22 cellular contexts compared by ENCODE assay signal in the genomic region with DNA sequence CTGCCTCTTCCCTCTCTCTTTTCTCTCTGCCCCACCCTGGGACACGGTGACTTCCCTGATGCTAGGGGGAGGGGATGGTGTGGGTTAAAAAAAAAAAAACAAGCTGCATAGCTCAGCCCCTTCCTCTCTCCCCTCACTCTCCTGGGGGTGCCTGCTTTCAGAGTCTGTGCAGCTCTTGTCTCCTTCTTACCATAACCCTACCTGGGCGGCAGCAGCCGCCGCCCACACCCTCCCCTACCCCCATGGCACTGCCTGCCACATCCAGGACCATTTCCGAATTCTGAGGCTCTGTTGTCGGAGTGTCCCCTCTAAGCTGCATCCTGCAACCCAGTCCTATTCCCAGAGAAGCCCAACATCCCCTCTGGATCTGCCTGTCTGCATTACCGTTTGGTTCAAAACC.
"Had no signal": no experiment of that assay in that cellular context is flagged by ENCODE, and none has a peak within 500 bp of the region (broad histone marks: within the 10 kb centered on the region; RNA-seq: fewer than 3 reads in every experiment).

No MANE protein-coding gene starts in this region.

- DNase-seq: activated B cell treated with CpG ODN at 0.5 μM for 24 hours; activated CD4-positive, alpha-beta memory T cell treated with anti-CD3 and anti-CD28 coated beads for 36 hours; activated CD4-positive, alpha-beta T cell treated with anti-CD3 and anti-CD28 coated beads for 1 hour; activated CD4-positive, alpha-beta T cell treated with anti-CD3 and anti-CD28 coated beads, Interleukin-2, amount 10 ng/mL, durations not matched to agents 7 days and 5 days; activated effector memory CD4-positive, alpha-beta T cell treated with Interleukin-2 at 50 U/mL for 16 hours; activated naive CD4-positive, alpha-beta T cell; activated T-cell treated with anti-CD3 and anti-CD28 coated beads, Interleukin-2, amount 50 U/mL, for 24 hours; aorta; NCI-H1105 treated with DMSO at 0.1 percent for 48 hours; NCI-H1436 treated with DMSO at 0.1 percent for 48 hours; NCI-H187; NCI-H2081; NCI-H510A treated with DMSO at 0.1 percent for 48 hours; NCI-H69; PC-3; SHP77; SW 1271 had no signal

- H3K36me3 ChIP-seq: breast epithelium, SJSA1 had no signal

- H3K4me3 ChIP-seq: breast epithelium, SJSA1 had no signal

- H3K4me3 Mint-ChIP-seq: activated B cell treated with CpG ODN at 0.5 μM for 24 hours; activated CD4-positive, alpha-beta memory T cell treated with anti-CD3 and anti-CD28 coated beads for 36 hours; activated CD4-positive, alpha-beta T cell treated with anti-CD3 and anti-CD28 coated beads, Interleukin-2, amount 10 ng/mL, durations not matched to agents 7 days and 5 days; activated naive CD4-positive, alpha-beta T cell treated with anti-CD3 and anti-CD28 coated beads, Interleukin-2, amount 50 U/mL, for 24 hours; activated T-cell treated with anti-CD3 and anti-CD28 coated beads, Interleukin-2, amount 50 U/mL, for 24 hours; activated T-helper 1 cell treated with anti-CD3 and anti-CD28 coated beads, Interleukin-12 subunit alpha, Interleukin-12 subunit beta, Interleukin-2, Interleukin-4 antibody, amounts not matched to agents 30 ng/mL and 10 ng/mL and 1 ng/mL, durations not matched to agents 14 hours and 24 hours and 36 hours; T-helper 2 cell treated with Interferon-gamma antibody and Interleukin-4, amounts not matched to agents 5 μg/mL and 100 μg/mL, for 36 hours had no signal

- H3K27me3 Mint-ChIP-seq: activated B cell treated with CpG ODN at 0.5 μM for 24 hours; activated CD4-positive, alpha-beta memory T cell treated with anti-CD3 and anti-CD28 coated beads for 36 hours; activated CD4-positive, alpha-beta T cell treated with anti-CD3 and anti-CD28 coated beads, Interleukin-2, amount 10 ng/mL, durations not matched to agents 7 days and 5 days; activated naive CD4-positive, alpha-beta T cell treated with anti-CD3 and anti-CD28 coated beads, Interleukin-2, amount 50 U/mL, for 24 hours; activated T-cell treated with anti-CD3 and anti-CD28 coated beads, Interleukin-2, amount 50 U/mL, for 24 hours had no signal

- H3K4me1 Mint-ChIP-seq: activated naive CD4-positive, alpha-beta T cell treated with anti-CD3 and anti-CD28 coated beads, Interleukin-2, amount 50 U/mL, for 24 hours had no signal

- H3K9me3 ChIP-seq: breast epithelium had no signal

- H3K27me3 ChIP-seq: breast epithelium, SJSA1 had no signal

- H3K36me3 Mint-ChIP-seq: activated CD4-positive, alpha-beta memory T cell treated with anti-CD3 and anti-CD28 coated beads for 36 hours; activated naive CD4-positive, alpha-beta T cell treated with anti-CD3 and anti-CD28 coated beads, Interleukin-2, amount 50 U/mL, for 24 hours had no signal

- H3K27ac Mint-ChIP-seq: activated B cell treated with CpG ODN at 0.5 μM for 24 hours; activated CD4-positive, alpha-beta memory T cell treated with anti-CD3 and anti-CD28 coated beads for 36 hours; activated CD4-positive, alpha-beta T cell treated with anti-CD3 and anti-CD28 coated beads, Interleukin-2, amount 10 ng/mL, durations not matched to agents 7 days and 5 days; activated naive CD4-positive, alpha-beta T cell treated with anti-CD3 and anti-CD28 coated beads, Interleukin-2, amount 50 U/mL, for 24 hours; activated T-cell treated with anti-CD3 and anti-CD28 coated beads, Interleukin-2, amount 50 U/mL, for 24 hours; activated T-helper 1 cell treated with anti-CD3 and anti-CD28 coated beads, Interleukin-12 subunit alpha, Interleukin-12 subunit beta, Interleukin-2, Interleukin-4 antibody, amounts not matched to agents 30 ng/mL and 10 ng/mL and 1 ng/mL, durations not matched to agents 14 hours and 24 hours and 36 hours; T-helper 2 cell treated with Interferon-gamma antibody and Interleukin-4, amounts not matched to agents 5 μg/mL and 100 μg/mL, for 36 hours had no signal

- H3K9me3 Mint-ChIP-seq: activated B cell treated with CpG ODN at 0.5 μM for 24 hours; activated CD4-positive, alpha-beta memory T cell treated with anti-CD3 and anti-CD28 coated beads for 36 hours; activated CD4-positive, alpha-beta T cell treated with anti-CD3 and anti-CD28 coated beads, Interleukin-2, amount 10 ng/mL, durations not matched to agents 7 days and 5 days; activated naive CD4-positive, alpha-beta T cell treated with anti-CD3 and anti-CD28 coated beads, Interleukin-2, amount 50 U/mL, for 24 hours; activated T-cell treated with anti-CD3 and anti-CD28 coated beads, Interleukin-2, amount 50 U/mL, for 24 hours; activated T-helper 1 cell treated with anti-CD3 and anti-CD28 coated beads, Interleukin-12 subunit alpha, Interleukin-12 subunit beta, Interleukin-2, Interleukin-4 antibody, amounts not matched to agents 30 ng/mL and 10 ng/mL and 1 ng/mL, durations not matched to agents 14 hours and 24 hours and 36 hours; T-helper 2 cell treated with Interferon-gamma antibody and Interleukin-4, amounts not matched to agents 5 μg/mL and 100 μg/mL, for 36 hours had no signal
